In genomic region chr6:19929312-19929711, GRCh38 we compare ENCODE assay signal across 25 cellular contexts.
"Had no signal": no experiment of that assay in that cellular context is flagged by ENCODE, and none has a peak within 500 bp of the region (broad histone marks: within the 10 kb centered on the region; RNA-seq: fewer than 3 reads in every experiment).

No MANE protein-coding gene starts in this region.

- H3K27me3 ChIP-seq: hepatocyte, ovary, right lobe of liver, suprapubic skin had no signal

- H3K27ac ChIP-seq: dorsolateral prefrontal cortex, epithelial cell of prostate, foreskin keratinocyte, gastroesophageal sphincter, heart left ventricle, hepatocyte, ovary, right lobe of liver, suprapubic skin had no signal

- DNase-seq: dorsolateral prefrontal cortex; effector CD4-positive, alpha-beta T cell; foreskin keratinocyte; heart left ventricle; kidney; mucosa of descending colon; naive B cell; occipital lobe; ovary; posterior cingulate gyrus; right lobe of liver; small intestine; stimulated activated CD4-positive, alpha-beta T cell treated with anti-CD3 and anti-CD28 coated beads, Interleukin-15, amount 100 ng/mL, for 24 hours; stimulated activated CD4-positive, alpha-beta T cell treated with anti-CD3 and anti-CD28 coated beads, Interleukin-2, amount 100 ng/mL, for 48 hours; stimulated activated naive B cell treated with anti-CD40 and anti-IgM and Interleukin-4, amounts not matched to agents 10 μg/mL and 1 μg/mL and 100 μg/mL, for 72 hours had no signal

- H3K9me3 ChIP-seq: gastroesophageal sphincter, heart left ventricle, mucosa of descending colon, ovary, right lobe of liver, suprapubic skin had no signal

- H3K4me3 ChIP-seq: dorsolateral prefrontal cortex, gastroesophageal sphincter, heart left ventricle, hepatocyte, lung, mucosa of descending colon, ovary, right lobe of liver, suprapubic skin had no signal

- H3K27me3 Mint-ChIP-seq: memory B cell, naive B cell, type B pancreatic cell had no signal

- H3K27ac Mint-ChIP-seq: memory B cell; mesothelial cell of epicardium; naive B cell; nephron; stimulated activated naive B cell treated with anti-CD40 and anti-IgM and Interleukin-4, amounts not matched to agents 10 μg/mL and 1 μg/mL and 100 μg/mL, for 72 hours; stimulated activated naive CD8-positive, alpha-beta T cell treated with anti-CD3 and anti-CD28 coated beads, Interleukin-15, Interleukin-2, amounts not matched to agents 100 ng/mL and 50 ng/mL, for 24 hours; type B pancreatic cell had no signal

- H3K79me2 ChIP-seq: hepatocyte had no signal

- H3K4me2 ChIP-seq: hepatocyte had no signal

- H3K4me3 Mint-ChIP-seq: memory B cell; mesothelial cell of epicardium; naive B cell; nephron; stimulated activated naive B cell treated with anti-CD40 and anti-IgM and Interleukin-4, amounts not matched to agents 10 μg/mL and 1 μg/mL and 100 μg/mL, for 72 hours; stimulated activated naive CD8-positive, alpha-beta T cell treated with anti-CD3 and anti-CD28 coated beads, Interleukin-15, Interleukin-2, amounts not matched to agents 100 ng/mL and 50 ng/mL, for 24 hours; type B pancreatic cell had no signal

- H3K4me1 ChIP-seq: foreskin keratinocyte, gastroesophageal sphincter, heart left ventricle, right lobe of liver, suprapubic skin had no signal

- H3K36me3 ChIP-seq: gastroesophageal sphincter, heart left ventricle, ovary, right lobe of liver, suprapubic skin had no signal

- H3K36me3 Mint-ChIP-seq: memory B cell; mesothelial cell of epicardium; naive B cell; stimulated activated naive B cell treated with anti-CD40 and anti-IgM and Interleukin-4, amounts not matched to agents 10 μg/mL and 1 μg/mL and 100 μg/mL, for 72 hours; type B pancreatic cell had no signal

- H3K4me1 Mint-ChIP-seq: memory B cell, mesothelial cell of epicardium, naive B cell, nephron had no signal

- H3K9me3 Mint-ChIP-seq: memory B cell; mesothelial cell of epicardium; nephron; stimulated activated naive CD8-positive, alpha-beta T cell treated with anti-CD3 and anti-CD28 coated beads, Interleukin-15, Interleukin-2, amounts not matched to agents 100 ng/mL and 50 ng/mL, for 24 hours; type B pancreatic cell had no signal

- H2AFZ ChIP-seq: hepatocyte had no signal
